10 cellular contexts compared by ENCODE assay signal in the genomic region with DNA sequence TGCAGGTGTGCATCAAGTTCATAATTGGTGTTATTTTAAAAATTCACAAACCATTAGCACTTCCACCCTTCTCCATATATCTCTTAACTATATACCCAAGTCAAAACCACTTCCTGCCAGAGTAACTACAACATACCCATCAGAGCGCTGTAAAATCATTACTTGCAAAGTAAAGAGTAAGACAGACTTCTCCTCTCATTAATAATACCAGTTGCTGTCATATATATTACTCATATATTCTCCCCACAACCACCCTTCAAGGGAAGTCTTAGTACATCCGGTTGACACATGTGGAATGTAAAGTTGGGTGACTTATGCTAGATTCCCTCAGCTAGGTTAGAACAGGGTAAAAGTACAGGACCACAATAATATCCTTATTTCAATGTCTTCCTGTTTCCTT. TPM values are rescaled to one million over a fixed set of nuclear protein-coding genes. Genes with fewer than 3 reads are reported as not detected.
DNase-seq lines count a peak whose midpoint lies in the region; ATAC-seq and TF ChIP-seq lines count a peak whose summit lies in the region.
"Had no signal": no experiment of that assay in that cellular context is flagged by ENCODE, and none has a peak within 500 bp of the region (broad histone marks: within the 10 kb centered on the region; RNA-seq: fewer than 3 reads in every experiment).

No MANE protein-coding gene starts in this region.

- POLR2A ChIA-PET in WTC11 (lab: Charles Lee) = no interaction called here

- peaks cover 14% of the 10 kb centered on the region for H3K4me1 ChIP-seq in effector memory CD4-positive, alpha-beta T cell (ENCODE audit: control insufficient read depth, insufficient read depth, low read length, poor library complexity, severe bottlenecking)

- no peak overlapping the region for H3K27ac ChIP-seq in effector memory CD4-positive, alpha-beta T cell (ENCODE audit: insufficient read depth, low read length, poor library complexity, severe bottlenecking)
- H3K27ac ChIP-seq: ascending aorta had no signal

- DNase-seq in OCI-M1 (lab: John Stamatoyannopoulos, UW) = peak; percentile 10
- DNase-seq in foreskin fibroblast = peak; percentile 21 to 31
- DNase-seq in SHP77 (lab: John Stamatoyannopoulos, UW) = no peak
- no peak for DNase-seq in WTC11 (ENCODE audit: low spot score)
- no peak for DNase-seq in COR-L47 (lab: John Stamatoyannopoulos, UW)
- DNase-seq in effector memory CD4-positive, alpha-beta T cell = no peak

- H3K27me3 ChIP-seq in effector memory CD4-positive, alpha-beta T cell (replicated peaks; ENCODE audit: control insufficient read depth, insufficient read depth, low read length, poor library complexity, severe bottlenecking) = no peaks in the 10 kb centered on the region
- H3K27me3 ChIP-seq: ascending aorta had no signal

- H3K27me3 Mint-ChIP-seq in WTC11 (ENCODE audit: low read depth) = no peaks in the 10 kb centered on the region

- no peak overlapping the region for H3K27ac Mint-ChIP-seq in WTC11

- no peak overlapping the region for H3K4me3 Mint-ChIP-seq in WTC11

- H3K4me3 ChIP-seq in foreskin fibroblast (ENCODE audit: low read depth in 1 of 2, low read length in 2 of 2) = no peak overlapping the region
- H3K4me3 ChIP-seq in effector memory CD4-positive, alpha-beta T cell (ENCODE audit: insufficient read depth, low read depth, low read length, poor library complexity, severe bottlenecking) = no peak overlapping the region
- H3K4me3 ChIP-seq: ascending aorta had no signal

- 0 out of 2 replicates have a peak, but pooled peaks cover 3% of the 10 kb centered on the region for H3K4me1 Mint-ChIP-seq in WTC11

- TF ChIP-seq CTCF in foreskin fibroblast (IDR thresholded peaks at IDR 0.05; ENCODE audit: low read depth, low read length) (no peak), WTC11 (IDR thresholded peaks at IDR 0.05) (no peak)

- H3K36me3 ChIP-seq in effector memory CD4-positive, alpha-beta T cell (ENCODE audit: control insufficient read depth, insufficient read depth, low read length) = no peaks in the 10 kb centered on the region
- H3K36me3 ChIP-seq: ascending aorta had no signal

- peak; percentile 79 for ATAC-seq in GM18907 (IDR thresholded peaks at IDR 0.05; ENCODE audit: unreplicated experiment)
- ATAC-seq in HG02885 (IDR thresholded peaks at IDR 0.05; ENCODE audit: poor library complexity, unreplicated experiment) = peak; percentile 58
- ATAC-seq in WTC11 = no peak

- H3K9me3 Mint-ChIP-seq in WTC11 = peaks cover 15% of the 10 kb centered on the region

- H3K36me3 Mint-ChIP-seq in WTC11 = peaks cover 3% of the 10 kb centered on the region; the same call in 1 of the 2 replicates

- CTCF ChIA-PET in WTC11 (lab: Charles Lee) = interaction anchor here (0.6 kb wide), 1 partner anchor 319 kb away, joined by 3 read pairs; no protein-coding TSS in a partner anchor

- H3K9me3 ChIP-seq in effector memory CD4-positive, alpha-beta T cell (ENCODE audit: control insufficient read depth, low read length) = no peaks in the 10 kb centered on the region

TF ChIP-seq in WTC11, 78 proteins besides CTCF, POLR2A, EP300 and RAD21:
- no peak for TF ChIP-seq TEAD4 (CRISPR knock-in tag; IDR thresholded peaks at IDR 0.05)
- no peak for TF ChIP-seq FOXK1 (CRISPR knock-in tag; IDR thresholded peaks at IDR 0.05)
- TF ChIP-seq, protein P1, sequence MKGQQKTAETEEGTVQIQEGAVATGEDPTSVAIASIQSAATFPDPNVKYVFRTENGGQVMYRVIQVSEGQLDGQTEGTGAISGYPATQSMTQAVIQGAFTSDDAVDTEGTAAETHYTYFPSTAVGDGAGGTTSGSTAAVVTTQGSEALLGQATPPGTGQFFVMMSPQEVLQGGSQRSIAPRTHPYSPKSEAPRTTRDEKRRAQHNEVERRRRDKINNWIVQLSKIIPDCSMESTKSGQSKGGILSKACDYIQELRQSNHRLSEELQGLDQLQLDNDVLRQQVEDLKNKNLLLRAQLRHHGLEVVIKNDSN (CRISPR knock-in tag; IDR thresholded peaks at IDR 0.05) = no peak
- TF ChIP-seq CREB1 (CRISPR knock-in tag; IDR thresholded peaks at IDR 0.05) = no peak
- no peak for TF ChIP-seq JUN (CRISPR knock-in tag; IDR thresholded peaks at IDR 0.05)
- no peak for TF ChIP-seq ZNF219 (CRISPR knock-in tag; IDR thresholded peaks at IDR 0.05; ENCODE audit: borderline replicate concordance)
- TF ChIP-seq, protein P2, sequence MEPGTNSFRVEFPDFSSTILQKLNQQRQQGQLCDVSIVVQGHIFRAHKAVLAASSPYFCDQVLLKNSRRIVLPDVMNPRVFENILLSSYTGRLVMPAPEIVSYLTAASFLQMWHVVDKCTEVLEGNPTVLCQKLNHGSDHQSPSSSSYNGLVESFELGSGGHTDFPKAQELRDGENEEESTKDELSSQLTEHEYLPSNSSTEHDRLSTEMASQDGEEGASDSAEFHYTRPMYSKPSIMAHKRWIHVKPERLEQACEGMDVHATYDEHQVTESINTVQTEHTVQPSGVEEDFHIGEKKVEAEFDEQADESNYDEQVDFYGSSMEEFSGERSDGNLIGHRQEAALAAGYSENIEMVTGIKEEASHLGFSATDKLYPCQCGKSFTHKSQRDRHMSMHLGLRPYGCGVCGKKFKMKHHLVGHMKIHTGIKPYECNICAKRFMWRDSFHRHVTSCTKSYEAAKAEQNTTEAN (CRISPR knock-in tag; IDR thresholded peaks at IDR 0.05) = no peak
- TF ChIP-seq NFE2L1 (CRISPR knock-in tag; IDR thresholded peaks at IDR 0.05) = no peak
- TF ChIP-seq ZNF138 (CRISPR knock-in tag; conservative IDR thresholded peaks at IDR 0.05) = no peak

RNA-seq across cellular contexts. Expression of a gene that starts 5.6 kb away (rescaled TPM):
- total RNA-seq in WTC11 (2021) = 34.3 to 57.1 TPM (median 48.5 TPM) in 3 replicates

RNA-seq across cellular contexts. Expression of a gene that starts 10.1 kb away (rescaled TPM):
- 2.3 to 2.7 TPM (median 2.4 TPM) in 3 replicates for total RNA-seq in WTC11 (2021)

RNA-seq across cellular contexts. Expression of a gene that starts 13.9 kb away (rescaled TPM):
- total RNA-seq in WTC11 (2021) = 14.3 to 14.5 TPM (median 14.3 TPM) in 3 replicates

RNA-seq across cellular contexts. Expression of a gene that starts 53.4 kb away (rescaled TPM):
- total RNA-seq in WTC11 (2021) = 0.09 to 0.34 TPM (median 0.18 TPM) in 3 replicates
- total RNA-seq: ascending aorta, lung microvascular endothelial cell had no signal

RNA-seq across cellular contexts. Expression of a gene that starts 53.4 kb away (rescaled TPM):
- total RNA-seq in WTC11 (2021) = 5.3 to 8.3 TPM (median 6.0 TPM) in 3 replicates

Comparison
In these comparisons a context has a peak if more than half of its experiments do, and no peak if none do; other contexts are left out.
1. DNase-seq: peak in OCI-M1 (single experiment) and foreskin fibroblast (2 of 2); none in SHP77 (0 of 2), WTC11 (single experiment), COR-L47 (single experiment) and effector memory CD4-positive, alpha-beta T cell (0 of 3).